In the genomic region with DNA sequence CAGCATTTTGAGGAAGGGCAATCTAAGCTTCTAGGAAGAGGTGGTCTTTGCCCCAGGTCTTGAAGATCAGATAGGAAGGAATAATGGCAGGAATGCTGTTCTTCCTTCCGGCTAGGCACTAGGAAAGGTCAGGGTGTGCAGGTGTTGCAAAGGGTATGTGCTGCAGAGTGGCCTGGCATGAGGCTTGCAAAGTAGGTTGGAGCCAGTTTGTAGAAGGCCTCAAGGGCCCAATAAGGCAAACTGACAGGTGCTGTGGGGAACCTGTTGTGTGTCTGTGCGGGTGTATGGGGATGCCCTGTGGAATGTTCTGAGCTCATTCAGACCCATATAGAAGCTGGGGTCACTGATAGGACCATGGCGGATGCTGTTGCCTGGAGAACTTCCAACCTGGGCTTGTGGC, we compare ENCODE assay signal across 22 cellular contexts.
"Had no signal": no experiment of that assay in that cellular context is flagged by ENCODE, and none has a peak within 500 bp of the region (broad histone marks: within the 10 kb centered on the region; RNA-seq: fewer than 3 reads in every experiment).

No MANE protein-coding gene starts in this region.

- H3K27ac Mint-ChIP-seq: activated CD4-positive, alpha-beta T cell treated with anti-CD3 and anti-CD28 coated beads, Interleukin-2, amount 10 ng/mL, durations not matched to agents 7 days and 5 days; activated naive CD4-positive, alpha-beta T cell treated with anti-CD3 and anti-CD28 coated beads, Interleukin-2, amount 10 ng/mL, durations not matched to agents 7 days and 5 days; activated naive CD8-positive, alpha-beta T cell treated with anti-CD3 and anti-CD28 coated beads, Interleukin-2, amount 10 ng/mL, durations not matched to agents 7 days and 5 days; stimulated activated naive B cell treated with anti-CD40 and anti-IgM and Interleukin-4, amounts not matched to agents 10 μg/mL and 1 μg/mL and 100 μg/mL, for 72 hours; T-helper 17 cell had no signal

- ATAC-seq: gastrocnemius medialis; left colon; right cardiac atrium; stimulated activated naive B cell treated with anti-CD40 and anti-IgM and Interleukin-4, amounts not matched to agents 10 μg/mL and 1 μg/mL and 100 μg/mL, for 72 hours; T-helper 17 cell; upper lobe of right lung had no signal

- H3K27me3 ChIP-seq: ascending aorta, brain microvascular endothelial cell, gastrocnemius medialis, stomach, thyroid gland, upper lobe of right lung had no signal

- DNase-seq: activated CD4-positive, alpha-beta T cell treated with anti-CD3 and anti-CD28 coated beads for 1 hour; activated CD4-positive, alpha-beta T cell treated with anti-CD3 and anti-CD28 coated beads, Interleukin-2, amount 10 ng/mL, durations not matched to agents 7 days and 5 days; activated effector memory CD4-positive, alpha-beta T cell treated with Interleukin-2 at 50 U/mL for 16 hours; activated naive CD4-positive, alpha-beta T cell treated with anti-CD3 and anti-CD28 coated beads, Interleukin-2, amount 10 ng/mL, durations not matched to agents 7 days and 5 days; activated naive CD8-positive, alpha-beta T cell treated with anti-CD3 and anti-CD28 coated beads, Interleukin-2, amount 10 ng/mL, durations not matched to agents 7 days and 5 days; activated T-cell treated with anti-CD3 and anti-CD28 coated beads for 4 hours; brain microvascular endothelial cell; caudate nucleus; gastrocnemius medialis; glutamatergic neuron; left colon; mammary epithelial cell; naive B cell; right cardiac atrium; stimulated activated CD4-positive, alpha-beta T cell treated with anti-CD3 and anti-CD28 coated beads, Interleukin-15, amount 100 ng/mL, for 24 hours; stimulated activated CD4-positive, alpha-beta T cell treated with anti-CD3 and anti-CD28 coated beads, Interleukin-2, amount 100 ng/mL, for 24 hours; stimulated activated naive B cell treated with anti-CD40 and anti-IgM and Interleukin-4, amounts not matched to agents 10 μg/mL and 1 μg/mL and 100 μg/mL, for 72 hours; stomach; T-helper 17 cell; thyroid gland; upper lobe of right lung had no signal

- H3K27me3 Mint-ChIP-seq: activated CD4-positive, alpha-beta T cell treated with anti-CD3 and anti-CD28 coated beads, Interleukin-2, amount 10 ng/mL, durations not matched to agents 7 days and 5 days; activated naive CD4-positive, alpha-beta T cell treated with anti-CD3 and anti-CD28 coated beads, Interleukin-2, amount 10 ng/mL, durations not matched to agents 7 days and 5 days; activated naive CD8-positive, alpha-beta T cell treated with anti-CD3 and anti-CD28 coated beads, Interleukin-2, amount 10 ng/mL, durations not matched to agents 7 days and 5 days; naive B cell; stimulated activated naive B cell treated with anti-CD40 and anti-IgM and Interleukin-4, amounts not matched to agents 10 μg/mL and 1 μg/mL and 100 μg/mL, for 72 hours; T-helper 17 cell had no signal

- H3K4me3 Mint-ChIP-seq: activated CD4-positive, alpha-beta T cell treated with anti-CD3 and anti-CD28 coated beads, Interleukin-2, amount 10 ng/mL, durations not matched to agents 7 days and 5 days; activated naive CD4-positive, alpha-beta T cell treated with anti-CD3 and anti-CD28 coated beads, Interleukin-2, amount 10 ng/mL, durations not matched to agents 7 days and 5 days; activated naive CD8-positive, alpha-beta T cell treated with anti-CD3 and anti-CD28 coated beads, Interleukin-2, amount 10 ng/mL, durations not matched to agents 7 days and 5 days; naive B cell; stimulated activated naive B cell treated with anti-CD40 and anti-IgM and Interleukin-4, amounts not matched to agents 10 μg/mL and 1 μg/mL and 100 μg/mL, for 72 hours; T-helper 17 cell had no signal

- H3K4me1 ChIP-seq: ascending aorta, thyroid gland, upper lobe of right lung had no signal

- H3K36me3 ChIP-seq: brain microvascular endothelial cell, upper lobe of right lung had no signal

- H3K4me3 ChIP-seq: ascending aorta, gastrocnemius medialis, stomach, thyroid gland, upper lobe of right lung had no signal

- H3K9me3 ChIP-seq: ascending aorta, gastrocnemius medialis, stomach, thyroid gland, upper lobe of right lung had no signal

- H3K9me3 Mint-ChIP-seq: activated CD4-positive, alpha-beta T cell treated with anti-CD3 and anti-CD28 coated beads, Interleukin-2, amount 10 ng/mL, durations not matched to agents 7 days and 5 days; activated naive CD4-positive, alpha-beta T cell treated with anti-CD3 and anti-CD28 coated beads, Interleukin-2, amount 10 ng/mL, durations not matched to agents 7 days and 5 days; activated naive CD8-positive, alpha-beta T cell treated with anti-CD3 and anti-CD28 coated beads, Interleukin-2, amount 10 ng/mL, durations not matched to agents 7 days and 5 days; naive B cell; stimulated activated naive B cell treated with anti-CD40 and anti-IgM and Interleukin-4, amounts not matched to agents 10 μg/mL and 1 μg/mL and 100 μg/mL, for 72 hours had no signal

- H3K27ac ChIP-seq: ascending aorta, brain microvascular endothelial cell, gastrocnemius medialis, stomach, thyroid gland, upper lobe of right lung had no signal
